8 cellular contexts compared by ENCODE assay signal in the genomic region with DNA sequence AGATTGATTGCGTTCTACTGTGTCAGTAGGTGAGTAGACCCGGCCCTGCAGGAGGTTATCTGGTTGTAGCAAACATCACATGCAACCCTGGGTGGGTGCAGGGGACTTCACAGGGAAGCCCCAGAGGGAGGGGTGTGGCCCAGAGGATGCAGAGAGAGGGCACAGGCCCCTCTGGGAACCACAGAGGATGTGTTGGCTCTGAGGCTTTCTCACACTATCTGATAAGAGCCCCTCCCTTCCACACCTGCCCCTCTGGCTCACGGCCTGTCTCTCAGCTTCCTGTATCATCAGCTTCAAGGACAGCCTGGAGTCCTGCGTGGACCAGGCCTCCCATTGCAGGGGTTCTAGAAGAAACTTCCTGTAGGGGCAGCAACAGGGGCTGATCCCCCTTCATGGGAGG.
DNase-seq lines count a peak whose midpoint lies in the region; ATAC-seq and TF ChIP-seq lines count a peak whose summit lies in the region.

No MANE protein-coding gene starts in this region.

- DNase-seq in right cardiac atrium (no peak), left ventricle myocardium inferior (no peak), SJCRH30 (peak; percentile 24 to 26), NOMO-1 (lab: John Stamatoyannopoulos, UW; ENCODE audit: unreplicated experiment in 2 of 2) (no peak), HK-2 (ENCODE audit: unreplicated experiment) (no peak)
- DNase-seq in activated naive CD8-positive, alpha-beta T cell treated with anti-CD3 and anti-CD28 coated beads, Interleukin-2, amount 10 ng/mL, durations not matched to agents 7 days and 5 days: peak; percentile 72
- peak; percentile 65 to 80 for DNase-seq in stimulated activated naive CD8-positive, alpha-beta T cell treated with anti-CD3 and anti-CD28 coated beads, Interleukin-15, amount 100 ng/mL, for 72 hours

- H3K4me1 ChIP-seq in right cardiac atrium (ENCODE audit: control insufficient read depth, insufficient read depth, low read length) (no peaks in the 10 kb centered on the region), left ventricle myocardium inferior (peaks cover 11% of the 10 kb centered on the region), SJCRH30 (no peaks in the 10 kb centered on the region)

- H3K27me3 Mint-ChIP-seq in activated naive CD8-positive, alpha-beta T cell treated with anti-CD3 and anti-CD28 coated beads, Interleukin-2, amount 10 ng/mL, durations not matched to agents 7 days and 5 days: no peaks in the 10 kb centered on the region
- no peaks in the 10 kb centered on the region for H3K27me3 Mint-ChIP-seq in stimulated activated naive CD8-positive, alpha-beta T cell treated with anti-CD3 and anti-CD28 coated beads, Interleukin-15, amount 100 ng/mL, for 72 hours

- WGBS in right cardiac atrium: 62% methylated on average over 4 of the region's 4 CpGs

- H3K27me3 ChIP-seq in right cardiac atrium (ENCODE audit: control insufficient read depth, insufficient read depth) (no peaks in the 10 kb centered on the region), left ventricle myocardium inferior (ENCODE audit: low read depth) (no peaks in the 10 kb centered on the region), SJCRH30 (no peaks in the 10 kb centered on the region)

- intact Hi-C loops in right cardiac atrium (cut with DNase I) (no loop called here), left ventricle myocardium inferior (cut with micrococcal nuclease) (no loop called here)

- peak overlapping the region; percentile 91 for H3K27ac Mint-ChIP-seq in activated naive CD8-positive, alpha-beta T cell treated with anti-CD3 and anti-CD28 coated beads, Interleukin-2, amount 10 ng/mL, durations not matched to agents 7 days and 5 days
- H3K27ac Mint-ChIP-seq in stimulated activated naive CD8-positive, alpha-beta T cell treated with anti-CD3 and anti-CD28 coated beads, Interleukin-15, amount 100 ng/mL, for 72 hours: peak overlapping the region; percentile 79 to 80

- H3K36me3 Mint-ChIP-seq in activated naive CD8-positive, alpha-beta T cell treated with anti-CD3 and anti-CD28 coated beads, Interleukin-2, amount 10 ng/mL, durations not matched to agents 7 days and 5 days: peaks cover 50% of the 10 kb centered on the region

- TF ChIP-seq CTCF in left ventricle myocardium inferior (IDR thresholded peaks at IDR 0.05; ENCODE audit: borderline replicate concordance): no peak

- ATAC-seq in right cardiac atrium (peak; percentile 21 to 36), HG03342 (IDR thresholded peaks at IDR 0.05; ENCODE audit: unreplicated experiment) (no peak)
- peak; percentile 98 for ATAC-seq in activated naive CD8-positive, alpha-beta T cell treated with anti-CD3 and anti-CD28 coated beads, Interleukin-2, amount 10 ng/mL, durations not matched to agents 7 days and 5 days (ENCODE audit: low read depth)
- ATAC-seq in stimulated activated naive CD8-positive, alpha-beta T cell treated with anti-CD3 and anti-CD28 coated beads, Interleukin-15, amount 100 ng/mL, for 72 hours: peak; percentile 99

- peaks cover 9% of the 10 kb centered on the region for H3K9me3 Mint-ChIP-seq in activated naive CD8-positive, alpha-beta T cell treated with anti-CD3 and anti-CD28 coated beads, Interleukin-2, amount 10 ng/mL, durations not matched to agents 7 days and 5 days
- no peaks in the 10 kb centered on the region for H3K9me3 Mint-ChIP-seq in stimulated activated naive CD8-positive, alpha-beta T cell treated with anti-CD3 and anti-CD28 coated beads, Interleukin-15, amount 100 ng/mL, for 72 hours

- peaks cover 35% of the 10 kb centered on the region for H3K4me1 Mint-ChIP-seq in activated naive CD8-positive, alpha-beta T cell treated with anti-CD3 and anti-CD28 coated beads, Interleukin-2, amount 10 ng/mL, durations not matched to agents 7 days and 5 days
- H3K4me1 Mint-ChIP-seq in stimulated activated naive CD8-positive, alpha-beta T cell treated with anti-CD3 and anti-CD28 coated beads, Interleukin-15, amount 100 ng/mL, for 72 hours: peaks cover 61% of the 10 kb centered on the region

- POLR2A ChIA-PET in activated naive CD8-positive, alpha-beta T cell treated with anti-CD3 and anti-CD28 coated beads, Interleukin-2, amount 10 ng/mL, durations not matched to agents 7 days and 5 days (lab: Charles Lee): interaction anchor here (0.7 to 3.6 kb wide), 5 partner anchors 25 to 494 kb away, joined by 3 to 31 read pairs (median 4); partner anchors contain the start of gene NDUFB1

- H3K36me3 ChIP-seq in left ventricle myocardium inferior: no peaks in the 10 kb centered on the region
- no peaks in the 10 kb centered on the region for H3K36me3 ChIP-seq in SJCRH30

- H3K4me3 ChIP-seq in right cardiac atrium (ENCODE audit: low read length) (no peak overlapping the region), left ventricle myocardium inferior (no peak overlapping the region), SJCRH30 (no peak overlapping the region)

- H3K4me3 Mint-ChIP-seq in activated naive CD8-positive, alpha-beta T cell treated with anti-CD3 and anti-CD28 coated beads, Interleukin-2, amount 10 ng/mL, durations not matched to agents 7 days and 5 days: peak overlapping the region; percentile 62
- peak overlapping the region; percentile 67 to 80 for H3K4me3 Mint-ChIP-seq in stimulated activated naive CD8-positive, alpha-beta T cell treated with anti-CD3 and anti-CD28 coated beads, Interleukin-15, amount 100 ng/mL, for 72 hours

- H3K27ac ChIP-seq in right cardiac atrium (ENCODE audit: low read length) (no peak overlapping the region), left ventricle myocardium inferior (replicated peaks) (no peak overlapping the region), SJCRH30 (no peak overlapping the region)

- H3K9me3 ChIP-seq in right cardiac atrium (ENCODE audit: control insufficient read depth, low read length): no peaks in the 10 kb centered on the region
- H3K9me3 ChIP-seq in left ventricle myocardium inferior (replicated peaks): no peaks in the 10 kb centered on the region
- no peaks in the 10 kb centered on the region for H3K9me3 ChIP-seq in SJCRH30 (replicated peaks)

Comparison
In these comparisons a context has a peak if more than half of its experiments do, and no peak if none do; other contexts are left out.
1. DNase-seq: peak in SJCRH30 (2 of 2), activated naive CD8-positive, alpha-beta T cell treated with anti-CD3 and anti-CD28 coated beads, Interleukin-2, amount 10 ng/mL, durations not matched to agents 7 days and 5 days (single experiment) and stimulated activated naive CD8-positive, alpha-beta T cell treated with anti-CD3 and anti-CD28 coated beads, Interleukin-15, amount 100 ng/mL, for 72 hours (2 of 2); none in right cardiac atrium (0 of 3), left ventricle myocardium inferior (single experiment), NOMO-1 (0 of 2) and HK-2 (single experiment).